In genomic region chr11:12773591-12773990, GRCh38 we compare ENCODE assay signal across 18 cellular contexts.
DNase-seq lines count a peak whose midpoint lies in the region; ATAC-seq and TF ChIP-seq lines count a peak whose summit lies in the region.
"Had no signal": no experiment of that assay in that cellular context is flagged by ENCODE, and none has a peak within 500 bp of the region (broad histone marks: within the 10 kb centered on the region; RNA-seq: fewer than 3 reads in every experiment).

No MANE protein-coding gene starts in this region.

- intact Hi-C loops in IMR-90 (cut with micrococcal nuclease) (loop anchor here (5.0 to 10.0 kb wide), 2 partner anchors 81 to 439 kb away; no protein-coding TSS in a partner anchor), colonic mucosa (cut with DNase I) (no loop called here)

- no peak overlapping the region for H3K4ac ChIP-seq in IMR-90 (ENCODE audit: low read depth, low read length)

- in situ Hi-C loops in IMR-90 (cut with MboI; ENCODE audit: low sequenced_read_pairs) (no loop called here), KBM-7 (cut with MboI; ENCODE audit: low pct_unique_long_range_greater_than_20kb, low sequenced_read_pairs) (no loop called here)

- H3K4me1 ChIP-seq in IMR-90 (ENCODE audit: control insufficient read depth, insufficient read depth, low read length) (peaks cover 41% of the 10 kb centered on the region), osteoblast (ENCODE audit: insufficient read depth, low read length) (peaks cover 64% of the 10 kb centered on the region), colonic mucosa (no peaks in the 10 kb centered on the region)

- no peak overlapping the region for H4K8ac ChIP-seq in IMR-90 (ENCODE audit: low read depth in 2 of 2, low read length in 2 of 2)

- BruUV-seq in IMR-90 (replicated peaks; lab: Mats Ljungman, UMichigan), result no TSS peak

- H3K79me1 ChIP-seq in IMR-90 (ENCODE audit: low read depth in 1 of 2, low read length in 2 of 2), result peaks cover 44 to 90% of the 10 kb centered on the region in 2 experiments

- H2AK9ac ChIP-seq in IMR-90 (replicated peaks; ENCODE audit: low read depth, low read length, poor library complexity), result no peak overlapping the region

- no peak overlapping the region for H2BK15ac ChIP-seq in IMR-90 (ENCODE audit: low read depth, low read length)

- no peak for ATAC-seq in IMR-90 (ENCODE audit: low read depth)
- ATAC-seq: PC-3, SK-N-SH treated with all-trans-retinoic acid at 6 μM for 48 hours had no signal

- H3K4me2 ChIP-seq in IMR-90 (ENCODE audit: low read depth, low read length) (no peak overlapping the region), osteoblast (ENCODE audit: insufficient read depth, low read length) (no peak overlapping the region)

- no peaks in the 10 kb centered on the region for H3K9me3 Mint-ChIP-seq in chondrocyte (ENCODE audit: low read depth)

- H3K36me3 Mint-ChIP-seq in chondrocyte (ENCODE audit: low read depth), result peaks cover 1% of the 10 kb centered on the region

- H3K27ac Mint-ChIP-seq in chondrocyte (ENCODE audit: unreplicated experiment), result peak overlapping the region; percentile 9

- no peak overlapping the region for H3K56ac ChIP-seq in IMR-90 (ENCODE audit: extremely low read depth, insufficient read depth, low read length)

- DNase-seq in IMR-90 (no peak), chondrocyte (ENCODE audit: low spot score) (no peak), osteoblast (ENCODE audit: insufficient read length, low spot score, missing footprints) (no peak), KBM-7 (no peak), T-helper 1 cell (no peak), colonic mucosa (no peak)
- DNase-seq in stimulated activated CD4-positive, alpha-beta T cell treated with anti-CD3 and anti-CD28 coated beads, Interleukin-1b, Interleukin-23, amount 100 ng/mL, for 48 hours, result no peak
- DNase-seq: ACHN, C1 segment of cervical spinal cord, DMS79, KG1, NCI-H1417 treated with DMSO at 0.1 percent for 48 hours, NCI-H187 treated with DMSO at 0.1 percent for 48 hours, NCI-H2227 treated with DMSO at 0.1 percent for 48 hours, PC-3, SIG-M5 had no signal

- no CpG with 5 or more reads among the region's 2 CpGs for WGBS in IMR-90 (ENCODE audit: extremely low coverage in 2 of 2, insufficient read length in 1 of 2), 2 experiments

- H4K20me1 ChIP-seq in IMR-90 (ENCODE audit: insufficient read depth, low read length), result peaks cover 95% of the 10 kb centered on the region
- peaks cover 17% of the 10 kb centered on the region for H4K20me1 ChIP-seq in osteoblast (ENCODE audit: insufficient read depth, low read length)

- no peak overlapping the region for H2BK20ac ChIP-seq in IMR-90 (ENCODE audit: low read depth, low read length)

- no peak for TF ChIP-seq POLR2A in IMR-90 (IDR thresholded peaks at IDR 0.05; ENCODE audit: low read depth, low read length)

- no peak overlapping the region for H4K91ac ChIP-seq in IMR-90 (ENCODE audit: insufficient read depth, low read depth, low read length)

- H4K5ac ChIP-seq in IMR-90 (ENCODE audit: low read depth, low read length), result no peak overlapping the region

- H3K4me3 ChIP-seq in IMR-90 (ENCODE audit: insufficient read depth, low read depth, low read length) (no peak overlapping the region), osteoblast (ENCODE audit: insufficient read depth, low read length) (no peak overlapping the region), colonic mucosa (no peak overlapping the region)

- no peak overlapping the region for H2BK120ac ChIP-seq in IMR-90 (ENCODE audit: low read depth, low read length)

- H3K14ac ChIP-seq in IMR-90 (replicated peaks; ENCODE audit: low read depth, low read length), result no peak overlapping the region; the same call in 1 of the 2 replicates

- no peaks in the 10 kb centered on the region for H3K9me3 ChIP-seq in IMR-90 (ENCODE audit: control insufficient read depth, insufficient read depth, low read length)
- H3K9me3 ChIP-seq in osteoblast (ENCODE audit: low read depth, low read length), result no peaks in the 10 kb centered on the region
- no peaks in the 10 kb centered on the region for H3K9me3 ChIP-seq in colonic mucosa

- POLR2A ChIA-PET in IMR-90 (lab: Charles Lee; ENCODE audit: unreplicated experiment), result no interaction called here

- no peak overlapping the region for H3K23ac ChIP-seq in IMR-90 (ENCODE audit: low read depth, low read length)

- H3K27ac ChIP-seq in IMR-90 (ENCODE audit: insufficient read depth, low read length) (no peak overlapping the region), osteoblast (ENCODE audit: low read depth, low read length) (peak overlapping the region; percentile 30), colonic mucosa (no peak overlapping the region)
- H3K27ac ChIP-seq: RWPE1 had no signal

- no peak overlapping the region for H3K18ac ChIP-seq in IMR-90 (ENCODE audit: low read depth, low read length)

- no peak overlapping the region for H2BK5ac ChIP-seq in IMR-90 (ENCODE audit: low read depth, low read length, poor library complexity, severe bottlenecking)

- dilution Hi-C loops in IMR-90 (cut with HindIII; ENCODE audit: low sequenced_read_pairs, unreplicated experiment), result no loop called here

- H3K9ac ChIP-seq in IMR-90 (ENCODE audit: low read depth, low read length), result no peak overlapping the region
- H3K9ac ChIP-seq in colonic mucosa (ENCODE audit: low read depth in 2 of 2, low read length in 2 of 2), result no peak overlapping the region

- H2AK5ac ChIP-seq in IMR-90 (ENCODE audit: low read depth, low read length), result no peak overlapping the region

- CTCF ChIA-PET in IMR-90 (lab: Yijun Ruan, JAX), result no interaction called here

- no peak for TF ChIP-seq CTCF in IMR-90 (conservative IDR thresholded peaks at IDR 0.05; ENCODE audit: low read depth, low read length)
- TF ChIP-seq CTCF in chondrocyte (IDR thresholded peaks at IDR 0.05), result no peak
- no peak for TF ChIP-seq CTCF in osteoblast (IDR thresholded peaks at IDR 0.05; ENCODE audit: extremely low read depth, low read depth, low read length)
- TF ChIP-seq CTCF in colonic mucosa (IDR thresholded peaks at IDR 0.05), result no peak

- H3K4me3 Mint-ChIP-seq in chondrocyte (ENCODE audit: unreplicated experiment), result no peak overlapping the region

- H2AFZ ChIP-seq in IMR-90 (replicated peaks; ENCODE audit: low read length, poor library complexity), result no peak overlapping the region
- H2AFZ ChIP-seq in osteoblast (ENCODE audit: low read length), result no peak overlapping the region

- no peak for TF ChIP-seq RAD21 in IMR-90 (IDR thresholded peaks at IDR 0.05; ENCODE audit: low read length)

- H3K4me1 Mint-ChIP-seq in chondrocyte (ENCODE audit: low read depth), result peaks cover 47% of the 10 kb centered on the region

- no peaks in the 10 kb centered on the region for H3K27me3 Mint-ChIP-seq in chondrocyte (ENCODE audit: low read depth)

- no peaks in the 10 kb centered on the region for H3K27me3 ChIP-seq in IMR-90 (ENCODE audit: control insufficient read depth, insufficient read depth, low read length)
- no peaks in the 10 kb centered on the region for H3K27me3 ChIP-seq in osteoblast (ENCODE audit: insufficient read depth, low read length)
- H3K27me3 ChIP-seq in colonic mucosa, result no peaks in the 10 kb centered on the region

- peaks cover 97% of the 10 kb centered on the region for H3K79me2 ChIP-seq in osteoblast (ENCODE audit: insufficient read depth, low read length)

- peaks cover 55% of the 10 kb centered on the region for H3K9me1 ChIP-seq in IMR-90 (ENCODE audit: insufficient read depth, low read length)

- peaks cover 6% of the 10 kb centered on the region for H3K36me3 ChIP-seq in IMR-90 (ENCODE audit: control insufficient read depth, insufficient read depth, low read length)
- H3K36me3 ChIP-seq in osteoblast (ENCODE audit: insufficient read depth, low read length), result no peaks in the 10 kb centered on the region
- no peaks in the 10 kb centered on the region for H3K36me3 ChIP-seq in colonic mucosa

TF ChIP-seq in IMR-90, 13 proteins besides CTCF, POLR2A, EP300 and RAD21:
- TF ChIP-seq FOS (IDR thresholded peaks at IDR 0.05; ENCODE audit: low read depth, low read length) (peak; percentile 30; the same call in 1 of the 2 replicates), MAFK (IDR thresholded peaks at IDR 0.05; ENCODE audit: low read depth, low read length) (no peak), NFE2L2 (IDR thresholded peaks at IDR 0.05; ENCODE audit: low read depth, low read length) (no peak), CHD1 (IDR thresholded peaks at IDR 0.05; ENCODE audit: low read depth, low read length) (no peak)
TF ChIP-seq in IMR-90: peak in this region for 1.
